19 cellular contexts compared by ENCODE assay signal in the genomic region with DNA sequence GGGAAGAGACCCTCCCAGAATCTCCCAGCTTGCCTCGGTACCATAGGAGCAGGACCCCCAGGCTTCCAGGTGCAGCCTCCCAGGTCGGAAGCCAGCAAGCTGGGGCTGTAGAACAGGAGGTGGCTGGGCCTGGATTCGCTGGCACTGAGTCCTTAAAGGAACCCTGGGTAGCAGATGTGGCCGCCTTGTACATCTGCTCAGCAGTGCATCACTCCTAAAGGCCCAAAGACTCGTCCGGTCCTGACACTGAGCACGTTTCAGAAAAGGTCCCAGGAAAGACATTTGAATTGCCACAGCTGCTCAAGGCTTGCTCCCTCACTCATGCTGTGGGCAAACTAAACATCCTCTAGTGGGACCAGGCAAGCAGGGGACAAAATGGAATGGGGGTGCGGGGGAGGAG.
DNase-seq lines count a peak whose midpoint lies in the region; ATAC-seq, FAIRE-seq and TF ChIP-seq lines count a peak whose summit lies in the region.
"Had no signal": no experiment of that assay in that cellular context is flagged by ENCODE, and none has a peak within 500 bp of the region (broad histone marks: within the 10 kb centered on the region; RNA-seq: fewer than 3 reads in every experiment).

No MANE protein-coding gene starts in this region.

- 72 to 90% methylated on average over 3 to 8 of the region's 8 CpGs for WGBS in transverse colon (ENCODE audit: low coverage in 1 of 2), 2 donors
- WGBS in heart left ventricle, 4 donors: 89 to 93% (median 92%) methylated on average over 5 to 8 of the region's 8 CpGs

- DNase-seq in NCI-H82 (lab: John Stamatoyannopoulos, UW): peak; percentile 41
- DNase-seq in NCI-H82 treated with DMSO at 0.1 percent for 48 hours (lab: John Stamatoyannopoulos, UW; ENCODE audit: unreplicated experiment): no peak
- DNase-seq in astrocyte (ENCODE audit: low read depth): no peak
- DNase-seq in neural progenitor cell (ENCODE audit: low spot score): no peak
- no peak for DNase-seq in transverse colon
- DNase-seq in omental fat pad (ENCODE audit: low spot score): no peak
- no peak for DNase-seq in heart left ventricle
- DNase-seq: activated CD4-positive, alpha-beta T cell treated with anti-CD3 and anti-CD28 coated beads, Interleukin-2, amount 50 U/mL, for 48 hours; activated naive CD4-positive, alpha-beta T cell treated with Interleukin-2 at 50 U/mL for 16 hours; activated T-cell treated with anti-CD3 and anti-CD28 coated beads for 4 hours; DMS153; mucosa of descending colon; NCI-H1694; occipital lobe; Right ventricle myocardium superior; stimulated activated CD4-positive, alpha-beta T cell treated with anti-CD3 and anti-CD28 coated beads, Interleukin-4, amount 100 ng/mL, for 1 hour had no signal

- TF ChIP-seq POLR2A in transverse colon (IDR thresholded peaks at IDR 0.05): no peak
- no peak for TF ChIP-seq POLR2A in heart left ventricle (IDR thresholded peaks at IDR 0.05)

- peak overlapping the region; percentile 65 for H3K4me2 ChIP-seq in astrocyte (ENCODE audit: low read length)
- H3K4me2 ChIP-seq in neural progenitor cell: no peak overlapping the region

- peak overlapping the region; percentile 47 for H3K27ac ChIP-seq in astrocyte (ENCODE audit: low read depth, low read length)
- no peak overlapping the region for H3K27ac ChIP-seq in neural progenitor cell
- H3K27ac ChIP-seq in transverse colon: peak overlapping the region in 3 of 4 donors; percentile 16 to 88 (median 31)
- H3K27ac ChIP-seq in heart left ventricle: peak overlapping the region in 2 of 12 donors; percentile 37 to 82
- H3K27ac ChIP-seq: 22Rv1 had no signal

- H3K27me3 ChIP-seq in astrocyte (ENCODE audit: insufficient read depth, low read length) (no peaks in the 10 kb centered on the region), neural progenitor cell (peaks cover 35% of the 10 kb centered on the region), transverse colon (no peaks in the 10 kb centered on the region), heart left ventricle (no peaks in the 10 kb centered on the region)

- no peaks in the 10 kb centered on the region for H3K36me3 Mint-ChIP-seq in astrocyte (ENCODE audit: low read depth, unreplicated experiment)
- peaks cover 10% of the 10 kb centered on the region for H3K36me3 Mint-ChIP-seq in neural progenitor cell

- H3K4me1 ChIP-seq in astrocyte (ENCODE audit: insufficient read depth, low read length) (peaks cover 55% of the 10 kb centered on the region), neural progenitor cell (peaks cover 21% of the 10 kb centered on the region), transverse colon (peaks cover 28 to 67% (median 33%) of the 10 kb centered on the region in 4 donors), heart left ventricle (peaks cover 0 to 77% (median 58%) of the 10 kb centered on the region in 12 donors)

- H3K4me3 Mint-ChIP-seq in astrocyte (ENCODE audit: unreplicated experiment) (no peak overlapping the region), neural progenitor cell (no peak overlapping the region)

- no peak overlapping the region for H2AFZ ChIP-seq in astrocyte (ENCODE audit: low read depth, low read length)
- H2AFZ ChIP-seq in neural progenitor cell (replicated peaks): no peak overlapping the region

- H3K79me2 ChIP-seq in astrocyte (ENCODE audit: insufficient read depth, low read length) (peaks cover 99% of the 10 kb centered on the region), neural progenitor cell (ENCODE audit: low read depth) (no peaks in the 10 kb centered on the region)

- FAIRE-seq in astrocyte (lab: Jason Lieb, UNC): no peak
- FAIRE-seq: H1 had no signal

- H3K27me3 Mint-ChIP-seq in astrocyte (ENCODE audit: low read depth, unreplicated experiment) (no peaks in the 10 kb centered on the region), neural progenitor cell (ENCODE audit: insufficient read depth, low read depth) (peaks cover 17% of the 10 kb centered on the region)

- peaks cover 32% of the 10 kb centered on the region for H3K4me1 Mint-ChIP-seq in astrocyte (ENCODE audit: low read depth, unreplicated experiment)
- peaks cover 54% of the 10 kb centered on the region for H3K4me1 Mint-ChIP-seq in neural progenitor cell

- H3K4me3 ChIP-seq in astrocyte (ENCODE audit: insufficient read depth, low read depth, low read length) (no peak overlapping the region), neural progenitor cell (no peak overlapping the region), transverse colon (no peak overlapping the region), heart left ventricle (no peak overlapping the region)
- H3K4me3 ChIP-seq: mucosa of descending colon had no signal

- ATAC-seq in GM21737 (IDR thresholded peaks at IDR 0.05; ENCODE audit: unreplicated experiment) (no peak), omental fat pad (ENCODE audit: low FRiP score) (no peak), heart left ventricle (no peak)
- ATAC-seq: mucosa of descending colon had no signal

- H3K9ac ChIP-seq in astrocyte (ENCODE audit: low read length) (peak overlapping the region; percentile 34), neural progenitor cell (no peak overlapping the region)

- H3K9me3 ChIP-seq in astrocyte (ENCODE audit: insufficient read depth, low read depth, low read length): no peaks in the 10 kb centered on the region
- no peaks in the 10 kb centered on the region for H3K9me3 ChIP-seq in neural progenitor cell (ENCODE audit: low read depth)
- no peaks in the 10 kb centered on the region for H3K9me3 ChIP-seq in transverse colon
- H3K9me3 ChIP-seq in heart left ventricle: no peaks in the 10 kb centered on the region
- H3K9me3 ChIP-seq: mucosa of descending colon had no signal

- H3F3A ChIP-seq in neural progenitor cell (ENCODE audit: low read depth): peaks cover 14% of the 10 kb centered on the region

- in situ Hi-C loops in transverse colon (cut with MboI; ENCODE audit: low pct_ligation_motif_present in 1 of 4, low pct_unique_long_range_greater_than_20kb in 1 of 4, low sequenced_read_pairs in 3 of 4): no loop called here

- no peak for TF ChIP-seq CTCF in astrocyte (IDR thresholded peaks at IDR 0.05; ENCODE audit: insufficient read depth, low read depth, low read length)
- TF ChIP-seq CTCF in neural progenitor cell (IDR thresholded peaks at IDR 0.05): no peak
- TF ChIP-seq CTCF in transverse colon (IDR thresholded peaks at IDR 0.05): no peak
- TF ChIP-seq CTCF in omental fat pad (IDR thresholded peaks at IDR 0.05): no peak
- no peak for TF ChIP-seq CTCF in heart left ventricle (IDR thresholded peaks at IDR 0.05)

- intact Hi-C loops in transverse colon (cut with DNase I; ENCODE audit: low total_unique reads): no loop called here
- intact Hi-C loops in heart left ventricle (cut with DNase I): loop anchor here in 3 of 10 donors (5.0 to 10.0 kb wide), 2 partner anchors 33 to 131 kb away; no protein-coding TSS in a partner anchor

- TF ChIP-seq EP300 in transverse colon (IDR thresholded peaks at IDR 0.05; ENCODE audit: low read depth): no peak

- H4K20me1 ChIP-seq in astrocyte (ENCODE audit: insufficient read depth, low read length) (peaks cover 83% of the 10 kb centered on the region), neural progenitor cell (ENCODE audit: low read depth) (peaks cover 20% of the 10 kb centered on the region)

- H3K36me3 ChIP-seq in astrocyte (ENCODE audit: insufficient read depth, low read length) (peaks cover 11% of the 10 kb centered on the region), neural progenitor cell (no peaks in the 10 kb centered on the region), transverse colon (no peaks in the 10 kb centered on the region), heart left ventricle (peaks cover 0 to 6% (median 0%) of the 10 kb centered on the region in 9 donors)

- H3K9me3 Mint-ChIP-seq in astrocyte (ENCODE audit: unreplicated experiment) (no peaks in the 10 kb centered on the region), neural progenitor cell (peaks cover 9% of the 10 kb centered on the region)

- peak overlapping the region; percentile 4 for H3K27ac Mint-ChIP-seq in astrocyte (ENCODE audit: unreplicated experiment)
- H3K27ac Mint-ChIP-seq in neural progenitor cell: peak overlapping the region; percentile 74
